In genomic region chr11:1654388-1655167, GRCh38 we compare ENCODE assay signal across 1 cellular context.
TF ChIP-seq lines count a peak whose summit lies in the region.

No MANE protein-coding gene starts in this region.

TF ChIP-seq in IMR-90, 13 proteins besides CTCF, POLR2A, EP300 and RAD21:
- TF ChIP-seq CEBPB (IDR thresholded peaks at IDR 0.05; ENCODE audit: low read depth, low read length) (no peak), SMC3 (IDR thresholded peaks at IDR 0.05; ENCODE audit: low read depth, low read length) (no peak)
